ENCODE assay signal across 3 cellular contexts in genomic region chrX:94871640-94872039, GRCh38.
"Had no signal": no experiment of that assay in that cellular context is flagged by ENCODE, and none has a peak within 500 bp of the region (broad histone marks: within the 10 kb centered on the region; RNA-seq: fewer than 3 reads in every experiment).

No MANE protein-coding gene starts in this region.

- DNase-seq: GDM1, GF-D8 had no signal

- H3K4me3 ChIP-seq: GM12878 had no signal

- ATAC-seq: GM12878 had no signal
